16 cellular contexts compared by ENCODE assay signal in genomic region chr17:64345691-64346376, GRCh38. TPM values are rescaled to one million over a fixed set of nuclear protein-coding genes. Genes with fewer than 3 reads are reported as not detected.
DNase-seq lines count a peak whose midpoint lies in the region; ATAC-seq, FAIRE-seq and TF ChIP-seq lines count a peak whose summit lies in the region.
"Had no signal": no experiment of that assay in that cellular context is flagged by ENCODE, and none has a peak within 500 bp of the region (broad histone marks: within the 10 kb centered on the region; RNA-seq: fewer than 3 reads in every experiment).

No MANE protein-coding gene starts in this region.

- H3K4me1 Mint-ChIP-seq in T-helper 17 cell: peaks cover 26% of the 10 kb centered on the region

- TF ChIP-seq CTCF in right atrium auricular region (IDR thresholded peaks at IDR 0.05): no peak
- TF ChIP-seq CTCF in kidney (IDR thresholded peaks at IDR 0.05; ENCODE audit: borderline replicate concordance, extremely low read depth, insufficient read depth): no peak
- TF ChIP-seq CTCF in foreskin fibroblast (IDR thresholded peaks at IDR 0.05; ENCODE audit: low read depth, low read length): no peak

- peak overlapping the region; percentile 91 for H3K27ac Mint-ChIP-seq in T-helper 17 cell
- H3K27ac Mint-ChIP-seq: activated naive CD8-positive, alpha-beta T cell treated with anti-CD3 and anti-CD28 coated beads, Interleukin-2, amount 10 ng/mL, durations not matched to agents 7 days and 5 days; neural progenitor cell had no signal

- FAIRE-seq in kidney (lab: Jason Lieb, UNC): no peak
- FAIRE-seq: HTR-8/SVneo had no signal

- peak overlapping the region in 1 of 2 donors; percentile 53 for H3K27ac ChIP-seq in right atrium auricular region
- no peak overlapping the region for H3K27ac ChIP-seq in kidney (ENCODE audit: low read depth in 2 of 2, low read length in 2 of 2)
- H3K27ac ChIP-seq: neural progenitor cell had no signal

- no peaks in the 10 kb centered on the region for H3K27me3 Mint-ChIP-seq in T-helper 17 cell
- H3K27me3 Mint-ChIP-seq: activated naive CD8-positive, alpha-beta T cell treated with anti-CD3 and anti-CD28 coated beads, Interleukin-2, amount 10 ng/mL, durations not matched to agents 7 days and 5 days had no signal

- no peak overlapping the region for H3K9ac ChIP-seq in kidney (ENCODE audit: low read length in 2 of 2)
- H3K9ac ChIP-seq: neural progenitor cell had no signal

- H3K4me3 ChIP-seq in right atrium auricular region: no peak overlapping the region
- no peak overlapping the region for H3K4me3 ChIP-seq in kidney (ENCODE audit: low read length in 2 of 2)
- H3K4me3 ChIP-seq in foreskin fibroblast (ENCODE audit: low read depth in 1 of 2, low read length in 2 of 2): no peak overlapping the region
- H3K4me3 ChIP-seq: MG63, neural progenitor cell had no signal

- DNase-seq in Right ventricle myocardium inferior (ENCODE audit: missing footprints) (no peak), right atrium auricular region (ENCODE audit: low spot score) (no peak), T-helper 17 cell (no peak), kidney (peak; percentile 72), foreskin fibroblast (no peak)
- DNase-seq in activated CD8-positive, alpha-beta memory T cell treated with anti-CD3 and anti-CD28 coated beads, Interleukin-2, amount 50 U/mL, for 48 hours: no peak
- DNase-seq: activated CD4-positive, alpha-beta T cell treated with anti-CD3 and anti-CD28 coated beads for 1 hour; DMS79; MG63; trophoblast cell had no signal

- no peaks in the 10 kb centered on the region for H3K27me3 ChIP-seq in right atrium auricular region
- H3K27me3 ChIP-seq: MG63, neural progenitor cell had no signal

- no peak overlapping the region for H3K4me3 Mint-ChIP-seq in T-helper 17 cell
- H3K4me3 Mint-ChIP-seq: activated naive CD8-positive, alpha-beta T cell treated with anti-CD3 and anti-CD28 coated beads, Interleukin-2, amount 10 ng/mL, durations not matched to agents 7 days and 5 days had no signal

- no peaks in the 10 kb centered on the region for H3K9me3 ChIP-seq in right atrium auricular region
- no peaks in the 10 kb centered on the region for H3K9me3 ChIP-seq in T-helper 17 cell (ENCODE audit: control insufficient read depth, low read length, poor library complexity, severe bottlenecking)
- H3K9me3 ChIP-seq in kidney (ENCODE audit: control insufficient read depth in 1 of 2, low read length in 2 of 2): no peaks in the 10 kb centered on the region
- H3K9me3 ChIP-seq: MG63 had no signal

- intact Hi-C loops in Right ventricle myocardium inferior (cut with DNase I) (no loop called here), kidney (cut with DNase I) (no loop called here)

- no peaks in the 10 kb centered on the region for H3K36me3 Mint-ChIP-seq in T-helper 17 cell (ENCODE audit: low read depth)
- H3K36me3 Mint-ChIP-seq: neural progenitor cell had no signal

- ATAC-seq in Right ventricle myocardium inferior (peak; percentile 35), T-helper 17 cell (no peak), HG03175 (IDR thresholded peaks at IDR 0.05; ENCODE audit: unreplicated experiment) (no peak), HG03354 (IDR thresholded peaks at IDR 0.05; ENCODE audit: poor library complexity, severe bottlenecking, unreplicated experiment) (no peak)
- ATAC-seq: Panc1 had no signal

- H3K4me1 ChIP-seq in right atrium auricular region: peaks cover 0 to 40% of the 10 kb centered on the region in 2 donors
- peaks cover 9 to 25% of the 10 kb centered on the region in 2 donors for H3K4me1 ChIP-seq in kidney (ENCODE audit: control insufficient read depth in 1 of 2, insufficient read depth in 1 of 2, low read depth in 1 of 2, low read length in 2 of 2)

- H3K36me3 ChIP-seq in right atrium auricular region (no peaks in the 10 kb centered on the region), kidney (ENCODE audit: control insufficient read depth in 1 of 2, insufficient read depth in 2 of 2, low read length in 2 of 2) (no peaks in the 10 kb centered on the region)
- H3K36me3 ChIP-seq: MG63, neural progenitor cell had no signal

RNA-seq across cellular contexts. Expression of gene PECAM1, which starts 44.8 kb away (rescaled TPM):
- total RNA-seq in Right ventricle myocardium inferior (116 TPM), right atrium auricular region (100 to 1,000 TPM in 1 of 2 donors, 10 to 100 TPM in 1; 77.5 to 153 TPM), T-helper 17 cell (10 to 100 TPM; 15.5 to 22.7 TPM), kidney (321 TPM)
- polyA plus RNA-seq in kidney (ENCODE audit: insufficient read depth, low read depth, low replicate concordance): 44.3 TPM
